Comparison of ENCODE assay signal across 9 cellular contexts in the genomic region with DNA sequence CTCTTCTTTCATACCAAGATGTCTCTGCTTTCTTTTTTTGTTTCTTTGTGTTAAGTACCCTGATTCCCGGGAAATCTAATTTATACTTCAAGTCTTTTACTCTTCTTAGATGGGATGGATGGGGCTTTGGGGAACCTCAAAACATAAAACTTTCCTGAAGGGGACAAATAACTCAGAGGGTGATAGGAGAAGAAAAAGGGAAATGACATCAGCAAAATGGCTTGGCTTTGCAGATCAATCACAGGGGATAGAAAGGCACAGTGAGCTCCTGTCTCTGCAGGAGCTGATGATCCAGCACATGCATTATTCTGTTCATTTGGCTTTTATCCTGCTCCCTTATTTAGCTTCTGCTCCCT. TPM values are rescaled to one million over a fixed set of nuclear protein-coding genes. Genes with fewer than 3 reads are reported as not detected.
A peak's percentile ranks its signal among the peaks of the same experiment; 100 is the strongest.
DNase-seq lines count a peak whose midpoint lies in the region; ATAC-seq and TF ChIP-seq lines count a peak whose summit lies in the region.
"Had no signal": no experiment of that assay in that cellular context is flagged by ENCODE, and none has a peak within 500 bp of the region (broad histone marks: within the 10 kb centered on the region; RNA-seq: fewer than 3 reads in every experiment).

No MANE protein-coding gene starts in this region.

- H2BK120ac ChIP-seq in mesenchymal stem cell (ENCODE audit: low read depth, low read length): no peak overlapping the region

- no peak overlapping the region for H3K14ac ChIP-seq in mesenchymal stem cell (ENCODE audit: low read length in 2 of 2)

- peak overlapping the region; percentile 54 for H4K8ac ChIP-seq in mesenchymal stem cell (ENCODE audit: low read length)

- H3K4me1 ChIP-seq in heart left ventricle: peaks cover 0 to 38% (median 20%) of the 10 kb centered on the region in 12 donors
- peaks cover 28% of the 10 kb centered on the region for H3K4me1 ChIP-seq in mesenchymal stem cell (ENCODE audit: control insufficient read depth, insufficient read depth, low read depth, low read length)

- H3K79me1 ChIP-seq in mesenchymal stem cell (replicated peaks; ENCODE audit: low read length, poor library complexity, severe bottlenecking): peaks cover 1% of the 10 kb centered on the region

- H2BK15ac ChIP-seq in mesenchymal stem cell (ENCODE audit: low read depth, poor library complexity, severe bottlenecking): no peak overlapping the region

- H3K36me3 ChIP-seq in heart left ventricle (no peaks in the 10 kb centered on the region), mesenchymal stem cell (ENCODE audit: control insufficient read depth in 1 of 2, insufficient read depth in 2 of 2, low read depth in 1 of 2, low read length in 2 of 2) (no peaks in the 10 kb centered on the region)

- peak overlapping the region; percentile 11 for H2AFZ ChIP-seq in mesenchymal stem cell (ENCODE audit: low read depth, low read length)

- no peak for TF ChIP-seq POLR2A in heart left ventricle (IDR thresholded peaks at IDR 0.05)

- H3K9ac ChIP-seq in mesenchymal stem cell (ENCODE audit: low read length): peak overlapping the region; percentile 80

- H3K4me2 ChIP-seq in mesenchymal stem cell (ENCODE audit: low read length, poor library complexity, severe bottlenecking): peak overlapping the region; percentile 20

- no peak overlapping the region for H3K27ac Mint-ChIP-seq in activated naive CD8-positive, alpha-beta T cell
- H3K27ac Mint-ChIP-seq in type B pancreatic cell: peak overlapping the region; percentile 85

- no peaks in the 10 kb centered on the region for H3K36me3 Mint-ChIP-seq in activated naive CD8-positive, alpha-beta T cell
- H3K36me3 Mint-ChIP-seq in type B pancreatic cell: no peaks in the 10 kb centered on the region

- H3K23ac ChIP-seq in mesenchymal stem cell (ENCODE audit: low read length in 2 of 2): no peak overlapping the region

- H3K4me3 ChIP-seq in heart left ventricle (peak overlapping the region in 10 of 12 donors; percentile 6 to 56 (median 44)), mesenchymal stem cell (ENCODE audit: insufficient read depth in 1 of 2, low read depth in 1 of 2, low read length in 2 of 2) (peak overlapping the region in 1 of 2 experiments; percentile 73)
- H3K4me3 ChIP-seq: lung had no signal

- H3K27ac ChIP-seq in heart left ventricle (peak overlapping the region in 10 of 12 donors; percentile 20 to 77 (median 58)), mesenchymal stem cell (ENCODE audit: low read length, poor library complexity, severe bottlenecking) (no peak overlapping the region)

- ATAC-seq in heart left ventricle (no peak), GM21423 (IDR thresholded peaks at IDR 0.05; ENCODE audit: unreplicated experiment) (no peak)

- TF ChIP-seq CTCF in heart left ventricle (IDR thresholded peaks at IDR 0.05): no peak
- no peak for TF ChIP-seq CTCF in type B pancreatic cell (conservative IDR thresholded peaks at IDR 0.05)

- intact Hi-C loops in heart left ventricle (cut with DNase I): loop anchor here in 5 of 10 donors (1.0 to 10.0 kb wide), 7 partner anchors 24 to 279 kb away; partner anchors contain the start of gene PRPF3 (in 3 of the 5)
- intact Hi-C loops in cardiac septum (cut with DNase I): no loop called here

- H2BK12ac ChIP-seq in mesenchymal stem cell (ENCODE audit: low read length in 2 of 2): no peak overlapping the region

- peak overlapping the region; percentile 84 for H3K4me3 Mint-ChIP-seq in activated naive CD8-positive, alpha-beta T cell
- H3K4me3 Mint-ChIP-seq in type B pancreatic cell: peak overlapping the region; percentile 86

- H3K4me1 Mint-ChIP-seq in activated naive CD8-positive, alpha-beta T cell (ENCODE audit: low read depth): peaks cover 15% of the 10 kb centered on the region
- H3K4me1 Mint-ChIP-seq in type B pancreatic cell (ENCODE audit: unreplicated experiment): peaks cover 45% of the 10 kb centered on the region

- H2BK5ac ChIP-seq in mesenchymal stem cell (ENCODE audit: low read depth, low read length, poor library complexity, severe bottlenecking): no peak overlapping the region

- H3K9me3 ChIP-seq in heart left ventricle: no peaks in the 10 kb centered on the region
- no peaks in the 10 kb centered on the region for H3K9me3 ChIP-seq in mesenchymal stem cell (ENCODE audit: control insufficient read depth, low read length)

- H3K27me3 Mint-ChIP-seq in activated naive CD8-positive, alpha-beta T cell: peaks cover 9% of the 10 kb centered on the region
- peaks cover 10% of the 10 kb centered on the region for H3K27me3 Mint-ChIP-seq in type B pancreatic cell

- H3K4ac ChIP-seq in mesenchymal stem cell (ENCODE audit: low read depth in 1 of 2, low read length in 2 of 2): no peak overlapping the region

- H3K18ac ChIP-seq in mesenchymal stem cell (ENCODE audit: low read depth in 1 of 2, low read length in 2 of 2): peak overlapping the region; percentile 7 to 37

- H3K9me3 Mint-ChIP-seq in activated naive CD8-positive, alpha-beta T cell (ENCODE audit: low read depth): no peaks in the 10 kb centered on the region
- no peaks in the 10 kb centered on the region for H3K9me3 Mint-ChIP-seq in type B pancreatic cell

- no peak overlapping the region for H2AK5ac ChIP-seq in mesenchymal stem cell (ENCODE audit: low read length, severe bottlenecking)

- no peak overlapping the region for H4K91ac ChIP-seq in mesenchymal stem cell (ENCODE audit: low read length)

- no peak for DNase-seq in heart left ventricle
- DNase-seq in cardiac septum (ENCODE audit: low spot score): no peak
- no peak for DNase-seq in mesenchymal stem cell
- no peak for DNase-seq in type B pancreatic cell (ENCODE audit: extremely low spot score, unreplicated experiment)
- no peak for DNase-seq in HCEC 1CT
- DNase-seq in stimulated activated CD4-positive, alpha-beta T cell treated with anti-CD3 and anti-CD28 coated beads, Interleukin-4, amount 100 ng/mL, for 4 hours: no peak

- H3K27me3 ChIP-seq in heart left ventricle: peaks cover 0 to 22% (median 0%) of the 10 kb centered on the region in 9 donors
- peaks cover 28 to 34% of the 10 kb centered on the region in 2 experiments for H3K27me3 ChIP-seq in mesenchymal stem cell (ENCODE audit: control insufficient read depth in 1 of 2, insufficient read depth in 1 of 2, low read length in 2 of 2)

- WGBS in heart left ventricle, 4 donors: 2 to 14% (median 5%) methylated on average over 1 of the region's 1 CpG
- WGBS in mesenchymal stem cell: no CpG with 5 or more reads among the region's 1 CpG

RNA-seq across cellular contexts. Expression of gene CA14, which starts 1.4 kb away (rescaled TPM):
- 10 to 100 TPM in 1 of 9 donors, 1 to 10 TPM in 7, under 1 TPM in 1; 0.56 to 16.5 (median 4.2) TPM for total RNA-seq in heart left ventricle
- 10 to 100 TPM in 1 of 2 donors, 1 to 10 TPM in 1; 3.1 to 22.2 TPM for polyA plus RNA-seq in heart left ventricle
- 0.51 TPM for total RNA-seq in cardiac septum
- 0.47 TPM for polyA plus RNA-seq in mesenchymal stem cell (2013, experiment 1 of 2)
- polyA plus RNA-seq in mesenchymal stem cell (2013, experiment 2 of 2): 0.45 TPM
- 0.43 and 42.9 TPM in 2 replicates for total RNA-seq in type B pancreatic cell (ENCODE audit: low replicate concordance)

RNA-seq across cellular contexts. Expression of gene APH1A, which starts 12.6 kb away (rescaled TPM):
- total RNA-seq in heart left ventricle (100 to 1,000 TPM in 1 of 9 donors, 10 to 100 TPM in 8; 50.1 to 102 (median 59.8) TPM), cardiac septum (57.3 TPM), type B pancreatic cell (ENCODE audit: low replicate concordance) (148 and 174 TPM in 2 replicates)
- polyA plus RNA-seq in heart left ventricle: 10 to 100 TPM; 53.9 to 97.8 TPM
- polyA plus RNA-seq in mesenchymal stem cell (2013, experiment 1 of 2): 79.8 TPM
- 80.8 TPM for polyA plus RNA-seq in mesenchymal stem cell (2013, experiment 2 of 2)

RNA-seq across cellular contexts. Expression of gene C1orf54, which starts 16.4 kb away (rescaled TPM):
- total RNA-seq in heart left ventricle (10 to 100 TPM in 6 of 9 donors, 1 to 10 TPM in 3; 5.0 to 30.5 (median 10.7) TPM), cardiac septum (11.9 TPM), type B pancreatic cell (ENCODE audit: low replicate concordance) (3.8 and 29.6 TPM in 2 replicates)
- 10 to 100 TPM; 18.5 to 20.9 TPM for polyA plus RNA-seq in heart left ventricle
- polyA plus RNA-seq in mesenchymal stem cell (2013, experiment 1 of 2): 11.7 TPM
- 11.4 TPM for polyA plus RNA-seq in mesenchymal stem cell (2013, experiment 2 of 2)

RNA-seq across cellular contexts. Expression of gene ANP32E, which starts 20.3 kb away (rescaled TPM):
- total RNA-seq in heart left ventricle: 10 to 100 TPM; 12.6 to 59.9 (median 33.6) TPM
- polyA plus RNA-seq in heart left ventricle: 10 to 100 TPM; 25.3 to 43.6 TPM
- 55.3 TPM for total RNA-seq in cardiac septum
- 24.6 TPM for polyA plus RNA-seq in mesenchymal stem cell (2013, experiment 1 of 2)
- polyA plus RNA-seq in mesenchymal stem cell (2013, experiment 2 of 2): 28.0 TPM
- total RNA-seq in type B pancreatic cell (ENCODE audit: low replicate concordance): 26.8 and 71.9 TPM in 2 replicates

RNA-seq across cellular contexts. Expression of gene CIART, which starts 26.2 kb away (rescaled TPM):
- 10 to 100 TPM in 4 of 9 donors, 1 to 10 TPM in 5; 2.3 to 23.9 (median 7.1) TPM for total RNA-seq in heart left ventricle
- polyA plus RNA-seq in heart left ventricle: 10 to 100 TPM in 1 of 2 donors, 1 to 10 TPM in 1; 4.1 to 15.0 TPM
- 10.0 TPM for total RNA-seq in cardiac septum
- polyA plus RNA-seq in mesenchymal stem cell (2013, experiment 1 of 2): 1.5 TPM
- 1.5 TPM for polyA plus RNA-seq in mesenchymal stem cell (2013, experiment 2 of 2)
- 1.4 and 5.1 TPM in 2 replicates for total RNA-seq in type B pancreatic cell (ENCODE audit: low replicate concordance)
